Comparison of ENCODE assay signal across 8 cellular contexts in the genomic region with DNA sequence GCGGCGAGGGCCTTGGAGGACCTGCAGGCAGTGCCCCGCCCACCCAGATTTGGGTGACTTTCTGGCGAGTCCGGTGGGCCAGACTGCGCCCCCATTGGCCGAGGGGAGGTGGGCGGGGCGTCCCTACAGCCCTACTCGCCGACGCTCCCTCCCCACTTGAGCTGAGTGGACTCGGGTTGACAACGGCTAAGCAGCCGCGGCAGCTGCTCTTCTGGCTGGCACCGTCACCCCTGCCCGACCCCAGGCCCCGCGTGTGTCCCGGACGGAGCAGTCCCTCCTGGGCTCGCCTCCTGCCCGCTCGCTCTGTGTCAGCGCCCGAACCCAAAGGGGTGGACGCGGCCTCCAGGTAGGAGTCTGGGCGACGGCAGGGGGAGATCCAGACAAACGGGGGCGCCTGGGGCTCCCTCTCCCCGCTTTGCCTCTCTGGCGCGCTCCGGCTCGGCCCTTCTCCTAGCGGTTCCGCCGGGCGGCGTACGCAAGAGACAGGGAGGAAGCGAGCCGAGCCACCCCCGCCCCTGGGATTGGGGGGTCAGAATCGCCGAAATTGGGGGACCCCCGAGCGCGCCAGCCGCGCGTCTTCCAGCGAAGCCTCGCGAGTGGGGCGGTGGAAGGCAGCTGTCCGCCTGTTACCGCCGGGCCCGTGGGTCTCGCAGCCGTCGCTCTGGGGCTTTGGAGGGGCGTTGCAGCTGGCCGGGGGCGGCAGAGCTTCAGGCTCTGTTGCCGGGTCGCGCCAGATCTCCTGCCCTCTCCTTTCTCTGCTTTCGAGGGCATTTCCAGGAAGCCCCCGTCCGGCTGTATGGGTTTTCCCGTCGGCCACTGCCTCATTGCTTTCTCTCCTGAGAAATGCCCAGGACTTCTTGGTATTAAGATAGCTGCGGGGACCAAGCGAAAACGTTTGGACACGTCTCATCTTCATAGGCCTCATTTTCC. TPM values are rescaled to one million over a fixed set of nuclear protein-coding genes. Genes with fewer than 3 reads are reported as not detected.
DNase-seq lines count a peak whose midpoint lies in the region; ATAC-seq and TF ChIP-seq lines count a peak whose summit lies in the region.

No MANE protein-coding gene starts in this region.

- H2BK12ac ChIP-seq in trophoblast cell (ENCODE audit: low read length), result no peak overlapping the region

- no peak overlapping the region for H3K27ac ChIP-seq in trophoblast cell (ENCODE audit: low read depth, low read length)

- no peak overlapping the region for H4K12ac ChIP-seq in trophoblast cell (ENCODE audit: low read depth, low read length)

- peak; percentile 12 for TF ChIP-seq POLR2A in GM18951 (IDR thresholded peaks at IDR 0.05; ENCODE audit: extremely low read depth, insufficient read depth, insufficient read length)

- DNase-seq in ACHN (peak; percentile 65), NCI-H1105 treated with DMSO at 0.1 percent for 48 hours (lab: John Stamatoyannopoulos, UW) (peak; percentile 16), astrocyte of the hippocampus (ENCODE audit: low read depth, low spot score) (peak; percentile 75), hepatic stellate cell (ENCODE audit: low spot score) (peak; percentile 76), trophoblast cell (peak; percentile 42 to 64)

- H3K27me3 ChIP-seq in trophoblast cell (ENCODE audit: insufficient read depth, low read length), result no peaks in the 10 kb centered on the region

- H3K79me1 ChIP-seq in trophoblast cell (ENCODE audit: low read length), result no peaks in the 10 kb centered on the region

- in situ Hi-C loops in ACHN (cut with HindIII; ENCODE audit: low pct_ligation_motif_present, low pct_unique_long_range_greater_than_20kb, low sequenced_read_pairs) (no loop called here), GM18951 (cut with MboI; ENCODE audit: low sequenced_read_pairs, unreplicated experiment) (no loop called here)

- H3K4me3 ChIP-seq in trophoblast cell (ENCODE audit: low read depth, low read length), result peak overlapping the region; percentile 77

- H4K8ac ChIP-seq in trophoblast cell (ENCODE audit: low read depth, low read length), result peak overlapping the region; percentile 23

- no peak overlapping the region for H2AFZ ChIP-seq in trophoblast cell (ENCODE audit: insufficient read depth, low read length, poor library complexity)

- peak overlapping the region; percentile 75 for H3K14ac ChIP-seq in trophoblast cell (ENCODE audit: low read length)

- no peak overlapping the region for H2AK5ac ChIP-seq in trophoblast cell (ENCODE audit: low read length)

- WGBS in trophoblast cell (ENCODE audit: extremely low coverage, insufficient coverage, insufficient read length), result no CpG with 5 or more reads among the region's 81 CpGs

- H3K4ac ChIP-seq in trophoblast cell (ENCODE audit: low read depth, low read length), result no peak overlapping the region

- peak overlapping the region; percentile 17 for H3K18ac ChIP-seq in trophoblast cell (ENCODE audit: low read length)

- H3K9me3 ChIP-seq in trophoblast cell (ENCODE audit: insufficient read depth, low read depth, low read length), result no peaks in the 10 kb centered on the region

- H3K79me2 ChIP-seq in trophoblast cell (ENCODE audit: control insufficient read depth, insufficient read depth, low read length, poor library complexity), result no peaks in the 10 kb centered on the region

- peak overlapping the region; percentile 84 for H3K4me2 ChIP-seq in trophoblast cell (ENCODE audit: low read length)

- no peak overlapping the region for H2BK120ac ChIP-seq in trophoblast cell (ENCODE audit: insufficient read depth, low read length, poor library complexity)

- H3K4me1 ChIP-seq in trophoblast cell (ENCODE audit: control insufficient read depth in 1 of 2, insufficient read depth in 2 of 2, low read length in 2 of 2), result peaks cover 14 to 24% of the 10 kb centered on the region in 2 experiments

- peak overlapping the region; percentile 61 for H3K9ac ChIP-seq in trophoblast cell (ENCODE audit: low read length)

- H4K91ac ChIP-seq in trophoblast cell (ENCODE audit: low read depth, low read length), result peak overlapping the region; percentile 71

- no peaks in the 10 kb centered on the region for H3K36me3 ChIP-seq in trophoblast cell (ENCODE audit: control insufficient read depth in 1 of 2, insufficient read depth in 2 of 2, low read length in 2 of 2)

- no peak overlapping the region for H3K23ac ChIP-seq in trophoblast cell (ENCODE audit: low read length)

- H2BK5ac ChIP-seq in trophoblast cell (ENCODE audit: low read depth, low read length, poor library complexity), result no peak overlapping the region

- ATAC-seq in HG03571 (IDR thresholded peaks at IDR 0.05; ENCODE audit: unreplicated experiment) (no peak), GM21528 (IDR thresholded peaks at IDR 0.05; ENCODE audit: low FRiP score, unreplicated experiment) (no peak)

RNA-seq across cellular contexts. Expression of a gene that starts 46.3 kb away (rescaled TPM):
- polyA plus RNA-seq in trophoblast cell (2013), result 2.8 and 2.9 TPM in 2 replicates

Comparison
In these comparisons a context has a peak if more than half of its experiments do, and no peak if none do; other contexts are left out.
1. DNase-seq: peak in every context shown above with its lines; median percentile 76 in hepatic stellate cell; 75 in astrocyte of the hippocampus; 65 in ACHN; 53 in trophoblast cell; 16 in NCI-H1105 treated with DMSO at 0.1 percent for 48 hours.